Comparison of ENCODE assay signal across 16 cellular contexts in genomic region chr7:70303309-70303708, GRCh38.
DNase-seq lines count a peak whose midpoint lies in the region; ATAC-seq and TF ChIP-seq lines count a peak whose summit lies in the region.
"Had no signal": no experiment of that assay in that cellular context is flagged by ENCODE, and none has a peak within 500 bp of the region (broad histone marks: within the 10 kb centered on the region; RNA-seq: fewer than 3 reads in every experiment).

No MANE protein-coding gene starts in this region.

- H3K4me2 ChIP-seq in BLaER1 (peak overlapping the region; percentile 68), DND-41 (ENCODE audit: insufficient read depth, low read length) (no peak overlapping the region)

- no peak overlapping the region for H3K4me3 ChIP-seq in BLaER1
- no peak overlapping the region for H3K4me3 ChIP-seq in DND-41 (ENCODE audit: low read depth in 1 of 2, low read length in 2 of 2)
- H3K4me3 ChIP-seq in gastroesophageal sphincter, result no peak overlapping the region
- H3K4me3 ChIP-seq: SK-N-MC had no signal

- no peak overlapping the region for H3K27ac ChIP-seq in BLaER1
- no peak overlapping the region for H3K27ac ChIP-seq in DND-41 (ENCODE audit: low read length)
- no peak overlapping the region for H3K27ac ChIP-seq in gastroesophageal sphincter
- H3K27ac ChIP-seq: C4-2B, SK-N-MC had no signal

- H3K9ac ChIP-seq in BLaER1 (no peak overlapping the region), DND-41 (ENCODE audit: low read depth, low read length) (no peak overlapping the region)

- ATAC-seq in DND-41 (ENCODE audit: insufficient read depth, low read depth) (peak; percentile 76), HG03432 (IDR thresholded peaks at IDR 0.05; ENCODE audit: unreplicated experiment) (peak; percentile 22), gastroesophageal sphincter (no peak)
- peak; percentile 30 for ATAC-seq in central memory CD8-positive, alpha-beta T cell (replicated peaks; ENCODE audit: extremely low read depth, poor library complexity, severe bottlenecking)
- ATAC-seq: HepG2 had no signal

- H3K4me3 Mint-ChIP-seq in central memory CD8-positive, alpha-beta T cell, result no peak overlapping the region

- TF ChIP-seq CTCF in DND-41 (IDR thresholded peaks at IDR 0.05; ENCODE audit: borderline replicate concordance, extremely low read depth, low read length, poor library complexity, severe bottlenecking), result no peak
- no peak for TF ChIP-seq CTCF in gastroesophageal sphincter (IDR thresholded peaks at IDR 0.05)

- DNase-seq in DND-41, result no peak
- DNase-seq in central memory CD8-positive, alpha-beta T cell (ENCODE audit: low spot score in 2 of 2), result no peak
- no peak for DNase-seq in NCI-H146 treated with DMSO at 0.1 percent for 48 hours (lab: John Stamatoyannopoulos, UW; ENCODE audit: unreplicated experiment)
- no peak for DNase-seq in T-helper 1 cell
- DNase-seq: KBM-7, NCI-H1092, NCI-H146, NCI-H2081 treated with DMSO at 0.1 percent for 48 hours, OCI-M1, Right ventricle myocardium superior had no signal

- H2AFZ ChIP-seq in DND-41 (ENCODE audit: low read depth, low read length), result no peak overlapping the region

- H3K4me1 ChIP-seq in BLaER1 (peaks cover 43% of the 10 kb centered on the region), DND-41 (ENCODE audit: insufficient read depth, low read length) (peaks cover 31% of the 10 kb centered on the region), gastroesophageal sphincter (no peaks in the 10 kb centered on the region)

- no peak overlapping the region for H3K27ac Mint-ChIP-seq in central memory CD8-positive, alpha-beta T cell (ENCODE audit: low read depth)

- H3K9me3 ChIP-seq in BLaER1, result no peaks in the 10 kb centered on the region
- H3K9me3 ChIP-seq in DND-41 (ENCODE audit: insufficient read depth, low read length, severe bottlenecking), result no peaks in the 10 kb centered on the region
- no peaks in the 10 kb centered on the region for H3K9me3 ChIP-seq in gastroesophageal sphincter

- no peak for TF ChIP-seq EP300 in gastroesophageal sphincter (IDR thresholded peaks at IDR 0.05)

- no peaks in the 10 kb centered on the region for H3K27me3 ChIP-seq in BLaER1
- H3K27me3 ChIP-seq in DND-41 (ENCODE audit: insufficient read depth, low read length, poor library complexity), result no peaks in the 10 kb centered on the region
- no peaks in the 10 kb centered on the region for H3K27me3 ChIP-seq in gastroesophageal sphincter

- WGBS in gastroesophageal sphincter (ENCODE audit: low coverage in 1 of 2), 2 donors, result 40 to 96% methylated on average over 4 to 7 of the region's 7 CpGs

- H3K9me3 Mint-ChIP-seq in central memory CD8-positive, alpha-beta T cell, result no peaks in the 10 kb centered on the region

- H3K27me3 Mint-ChIP-seq in central memory CD8-positive, alpha-beta T cell, result no peaks in the 10 kb centered on the region

- H3K36me3 ChIP-seq in BLaER1, result no peaks in the 10 kb centered on the region
- no peaks in the 10 kb centered on the region for H3K36me3 ChIP-seq in DND-41 (ENCODE audit: insufficient read depth, low read length)
- H3K36me3 ChIP-seq in gastroesophageal sphincter, result no peaks in the 10 kb centered on the region

- peaks cover 23% of the 10 kb centered on the region for H4K20me1 ChIP-seq in BLaER1
- no peaks in the 10 kb centered on the region for H4K20me1 ChIP-seq in DND-41 (ENCODE audit: insufficient read depth, low read length)

- peaks cover 38% of the 10 kb centered on the region for H3K4me1 Mint-ChIP-seq in central memory CD8-positive, alpha-beta T cell

- TF ChIP-seq POLR2A in gastroesophageal sphincter (IDR thresholded peaks at IDR 0.05), result no peak

- H3K79me2 ChIP-seq in DND-41 (ENCODE audit: insufficient read depth, low read length), result no peaks in the 10 kb centered on the region

- H3K36me3 Mint-ChIP-seq in central memory CD8-positive, alpha-beta T cell (ENCODE audit: insufficient read depth), result peaks cover 3% of the 10 kb centered on the region
